Comparison of ENCODE assay signal across 9 cellular contexts in the genomic region with DNA sequence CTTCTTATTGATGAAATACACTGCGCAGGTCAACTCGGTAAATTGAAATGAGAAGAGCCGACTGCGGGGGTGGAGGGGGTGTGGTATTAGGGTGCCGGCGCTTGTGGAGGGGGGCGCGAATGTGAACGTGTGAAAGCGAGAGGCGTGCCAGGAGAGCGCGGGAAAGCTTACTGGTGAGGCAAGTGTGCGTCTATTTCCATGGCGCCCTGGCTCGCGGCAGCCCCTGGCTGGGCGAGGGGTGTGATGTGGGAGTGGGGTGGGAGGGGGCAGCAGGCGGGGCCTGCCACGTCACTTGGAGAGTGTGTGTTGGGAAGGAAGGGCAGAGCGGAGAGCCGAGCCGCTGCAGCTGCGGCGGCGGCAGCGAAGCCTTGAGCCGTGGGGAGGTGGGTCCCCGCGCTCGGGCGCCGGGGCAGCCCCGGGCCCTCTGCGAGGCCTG.
A peak's percentile ranks its signal among the peaks of the same experiment; 100 is the strongest.
DNase-seq lines count a peak whose midpoint lies in the region; ATAC-seq and TF ChIP-seq lines count a peak whose summit lies in the region.
"Had no signal": no experiment of that assay in that cellular context is flagged by ENCODE, and none has a peak within 500 bp of the region (broad histone marks: within the 10 kb centered on the region; RNA-seq: fewer than 3 reads in every experiment).

No MANE protein-coding gene starts in this region.

- H4K20me1 ChIP-seq in mammary epithelial cell (ENCODE audit: insufficient read depth, low read length), result no peaks in the 10 kb centered on the region

- ATAC-seq in Right ventricle myocardium inferior, result peak; percentile 44
- no peak for ATAC-seq in GM18868 (IDR thresholded peaks at IDR 0.05; ENCODE audit: unreplicated experiment)
- ATAC-seq in GM18907 (IDR thresholded peaks at IDR 0.05; ENCODE audit: unreplicated experiment), result no peak

- 7% methylated on average over 6 of the region's 35 CpGs for WGBS in mammary epithelial cell (ENCODE audit: low coverage, missing lambda C conversion rate)

- no peak for TF ChIP-seq POLR2A in uterus (IDR thresholded peaks at IDR 0.05)

- no TSS peak for BruUV-seq in mammary epithelial cell (replicated peaks; lab: Mats Ljungman, UMichigan)

- no peaks in the 10 kb centered on the region for H3K36me3 Mint-ChIP-seq in mesothelial cell of epicardium

- no peak for DNase-seq in Right ventricle myocardium inferior (ENCODE audit: missing footprints)
- DNase-seq in cardiac septum (ENCODE audit: low spot score), result no peak
- DNase-seq in mammary epithelial cell, result no peak
- peak; percentile 34 to 51 for DNase-seq in mesothelial cell of epicardium (ENCODE audit: low spot score in 2 of 2, unreplicated experiment in 2 of 2)
- no peak for DNase-seq in uterus
- no peak for DNase-seq in RPMI8226
- DNase-seq: NCI-H2171 had no signal

- H3K9me3 ChIP-seq in mammary epithelial cell (replicated peaks; ENCODE audit: insufficient read depth, low read length) (no peaks in the 10 kb centered on the region), uterus (no peaks in the 10 kb centered on the region)

- dilution Hi-C loops in mammary epithelial cell (cut with HindIII; ENCODE audit: low sequenced_read_pairs), result no loop called here

- peak overlapping the region; percentile 64 for H3K4me3 Mint-ChIP-seq in mesothelial cell of epicardium

- H3K27ac Mint-ChIP-seq in mesothelial cell of epicardium, result no peak overlapping the region

- no peaks in the 10 kb centered on the region for H3K79me2 ChIP-seq in mammary epithelial cell (ENCODE audit: insufficient read depth, low read length)

- H2AFZ ChIP-seq in mammary epithelial cell (ENCODE audit: low read depth, low read length), result no peak overlapping the region

- peaks cover 5% of the 10 kb centered on the region for H3K4me1 Mint-ChIP-seq in mesothelial cell of epicardium

- H3K4me3 ChIP-seq in mammary epithelial cell (replicated peaks in 1 of 3; ENCODE audit: insufficient read depth in 1 of 3, low read depth in 2 of 3, low read length in 3 of 3), result no peak overlapping the region
- peak overlapping the region; percentile 23 to 25 for H3K4me3 ChIP-seq in uterus

- no peaks in the 10 kb centered on the region for H3K4me1 ChIP-seq in mammary epithelial cell (ENCODE audit: insufficient read depth, low read length)
- peaks cover 0 to 8% of the 10 kb centered on the region in 2 donors for H3K4me1 ChIP-seq in uterus

- H3K27ac ChIP-seq in mammary epithelial cell (ENCODE audit: insufficient read depth, low read depth, low read length) (no peak overlapping the region), uterus (no peak overlapping the region)

- TF ChIP-seq CTCF in mammary epithelial cell (conservative IDR thresholded peaks at IDR 0.05 in 1 of 2, IDR thresholded peaks at IDR 0.05 in 1 of 2; ENCODE audit: extremely low read depth in 1 of 2, insufficient read depth in 1 of 2, low read depth in 1 of 2, low read length in 2 of 2) (no peak), mesothelial cell of epicardium (IDR thresholded peaks at IDR 0.05; ENCODE audit: unreplicated experiment) (no peak), uterus (IDR thresholded peaks at IDR 0.05) (no peak)

- peak overlapping the region; percentile 48 for H3K4me2 ChIP-seq in mammary epithelial cell (ENCODE audit: insufficient read depth, low read depth, low read length)

- H3K9ac ChIP-seq in mammary epithelial cell (ENCODE audit: insufficient read depth, low read length), result no peak overlapping the region

- H3K36me3 ChIP-seq in mammary epithelial cell (ENCODE audit: insufficient read depth, low read length) (no peaks in the 10 kb centered on the region), uterus (no peaks in the 10 kb centered on the region)

- peaks cover 94% of the 10 kb centered on the region for H3K27me3 Mint-ChIP-seq in mesothelial cell of epicardium (ENCODE audit: low read depth)

- no peaks in the 10 kb centered on the region for H3K9me3 Mint-ChIP-seq in mesothelial cell of epicardium

- in situ Hi-C loops in mammary epithelial cell (cut with MboI; ENCODE audit: low sequenced_read_pairs in 2 of 2), result no loop called here

- intact Hi-C loops in Right ventricle myocardium inferior (cut with DNase I), result no loop called here
- intact Hi-C loops in cardiac septum (cut with DNase I), result no loop called here
- intact Hi-C loops in mammary epithelial cell (cut with micrococcal nuclease), result no loop called here
- intact Hi-C loops in uterus (cut with DNase I; ENCODE audit: low total_unique reads), result no loop called here

- CTCF ChIA-PET in mammary epithelial cell (lab: Charles Lee; ENCODE audit: low non-redundant PET), result no interaction called here

- peaks cover 29% of the 10 kb centered on the region for H3K27me3 ChIP-seq in mammary epithelial cell (ENCODE audit: insufficient read depth, low read length)
- H3K27me3 ChIP-seq in uterus, result peaks cover 0 to 6% of the 10 kb centered on the region in 2 donors

Comparison
In these comparisons a context has a peak if more than half of its experiments do, and no peak if none do; other contexts are left out.
1. DNase-seq: peak in mesothelial cell of epicardium (2 of 2); none in Right ventricle myocardium inferior (single experiment), cardiac septum (single experiment), mammary epithelial cell (single experiment), uterus (0 of 2) and RPMI8226 (single experiment).
2. H3K4me3 ChIP-seq: peak in uterus (2 of 2); none in mammary epithelial cell (0 of 3).